In genomic region chr20:36150847-36151539, GRCh38 we compare ENCODE assay signal across 18 cellular contexts.
"Had no signal": no experiment of that assay in that cellular context is flagged by ENCODE, and none has a peak within 500 bp of the region (broad histone marks: within the 10 kb centered on the region; RNA-seq: fewer than 3 reads in every experiment).

No MANE protein-coding gene starts in this region.

- ATAC-seq: activated T-cell treated with anti-CD3 and anti-CD28 coated beads, Interleukin-2, amount 50 U/mL, for 72 hours; effector memory CD8-positive, alpha-beta T cell; left lung; naive thymus-derived CD4-positive, alpha-beta T cell; T-helper 17 cell had no signal

- H3K36me3 ChIP-seq: left lung, WERI-Rb-1 had no signal

- H3K27ac Mint-ChIP-seq: activated naive CD8-positive, alpha-beta T cell; activated T-cell treated with anti-CD3 and anti-CD28 coated beads, Interleukin-2, amount 50 U/mL, for 72 hours; effector memory CD8-positive, alpha-beta T cell; memory B cell; naive thymus-derived CD4-positive, alpha-beta T cell; T-helper 17 cell had no signal

- DNase-seq: activated CD4-positive, alpha-beta T cell treated with anti-CD3 and anti-CD28 coated beads for 1 hour; activated CD4-positive, alpha-beta T cell treated with anti-CD3 and anti-CD28 coated beads, Interleukin-2, amount 50 U/mL, for 4 hours; activated gamma-delta T cell; activated T-cell treated with anti-CD3 and anti-CD28 coated beads, Interleukin-2, amount 50 U/mL, for 72 hours; amniotic stem cell; effector memory CD8-positive, alpha-beta T cell; hypothalamus; islet precursor cell; naive thymus-derived CD4-positive, alpha-beta T cell; nucleus accumbens; stimulated activated CD8-positive, alpha-beta memory T cell treated with anti-CD3 and anti-CD28 coated beads, Interleukin-4, amount 100 ng/mL, for 48 hours; stimulated activated naive CD4-positive, alpha-beta T cell; T-helper 17 cell; trophoblast cell; WERI-Rb-1 had no signal

- H3K9me3 ChIP-seq: left lung had no signal

- H3K4me3 Mint-ChIP-seq: activated naive CD8-positive, alpha-beta T cell; activated T-cell treated with anti-CD3 and anti-CD28 coated beads, Interleukin-2, amount 50 U/mL, for 72 hours; effector memory CD8-positive, alpha-beta T cell; memory B cell; naive thymus-derived CD4-positive, alpha-beta T cell; T-helper 17 cell had no signal

- H3K9me3 Mint-ChIP-seq: activated T-cell treated with anti-CD3 and anti-CD28 coated beads, Interleukin-2, amount 50 U/mL, for 72 hours; effector memory CD8-positive, alpha-beta T cell; memory B cell; naive thymus-derived CD4-positive, alpha-beta T cell had no signal

- H3K4me3 ChIP-seq: left lung had no signal

- H3K27ac ChIP-seq: left lung, WERI-Rb-1 had no signal

- H3K36me3 Mint-ChIP-seq: activated naive CD8-positive, alpha-beta T cell; memory B cell; naive thymus-derived CD4-positive, alpha-beta T cell had no signal
